In genomic region chr10:101292194-101293006, GRCh38 we compare ENCODE assay signal across 8 cellular contexts.
DNase-seq lines count a peak whose midpoint lies in the region; ATAC-seq and TF ChIP-seq lines count a peak whose summit lies in the region.

No MANE protein-coding gene starts in this region.

- H3K4me1 Mint-ChIP-seq in nephron progenitor cell, result peaks cover 46% of the 10 kb centered on the region

- H3K4me1 ChIP-seq in SJSA1 (replicated peaks) (peaks cover 12% of the 10 kb centered on the region), esophagus squamous epithelium (peaks cover 11 to 26% (median 19%) of the 10 kb centered on the region in 3 donors)

- H3K9me3 ChIP-seq in SJSA1 (replicated peaks) (no peaks in the 10 kb centered on the region), esophagus squamous epithelium (no peaks in the 10 kb centered on the region)

- ATAC-seq in HG03439 (IDR thresholded peaks at IDR 0.05; ENCODE audit: unreplicated experiment), result no peak
- no peak for ATAC-seq in GM19035 (IDR thresholded peaks at IDR 0.05; ENCODE audit: unreplicated experiment)

- H3K36me3 Mint-ChIP-seq in nephron progenitor cell (ENCODE audit: low read depth), result no peaks in the 10 kb centered on the region

- DNase-seq in NCI-H82 (lab: John Stamatoyannopoulos, UW), result peak; percentile 82
- no peak for DNase-seq in NCI-H82 treated with DMSO at 0.1 percent for 48 hours (lab: John Stamatoyannopoulos, UW; ENCODE audit: unreplicated experiment)
- no peak for DNase-seq in SJSA1 (ENCODE audit: low read depth in 1 of 2, low spot score in 2 of 2)
- no peak for DNase-seq in esophagus squamous epithelium (lab: John Stamatoyannopoulos, UW)
- DNase-seq in nephron progenitor cell, result peak; percentile 61
- DNase-seq in DMS153 treated with DMSO at 0.1 percent for 48 hours (lab: John Stamatoyannopoulos, UW; ENCODE audit: unreplicated experiment), result no peak

- peaks cover 86% of the 10 kb centered on the region for H3K27me3 Mint-ChIP-seq in nephron progenitor cell (ENCODE audit: low read depth, poor library complexity)

- intact Hi-C loops in esophagus squamous epithelium (cut with DNase I), result loop anchor here (10.0 kb wide), 1 partner anchor 282 kb away; no protein-coding TSS in a partner anchor

- H3K4me3 Mint-ChIP-seq in nephron progenitor cell, result peak overlapping the region; percentile 91

- H3K36me3 ChIP-seq in SJSA1 (no peaks in the 10 kb centered on the region), esophagus squamous epithelium (no peaks in the 10 kb centered on the region)

- H3K27me3 ChIP-seq in SJSA1 (replicated peaks), result peaks cover 54% of the 10 kb centered on the region
- peaks cover 5 to 100% (median 16%) of the 10 kb centered on the region in 4 donors for H3K27me3 ChIP-seq in esophagus squamous epithelium

- no peak overlapping the region for H3K27ac Mint-ChIP-seq in nephron progenitor cell

- H3K4me3 ChIP-seq in SJSA1 (peak overlapping the region; percentile 28), esophagus squamous epithelium (peak overlapping the region; percentile 22 to 71 (median 48))

- H3K9me3 Mint-ChIP-seq in nephron progenitor cell, result no peaks in the 10 kb centered on the region

- no peak for TF ChIP-seq POLR2A in esophagus squamous epithelium (IDR thresholded peaks at IDR 0.05)

- WGBS in esophagus squamous epithelium, 2 donors, result 2 to 13% methylated on average over 11 to 43 of the region's 65 CpGs

- TF ChIP-seq CTCF in esophagus squamous epithelium (IDR thresholded peaks at IDR 0.05), result no peak
- TF ChIP-seq CTCF in nephron progenitor cell (IDR thresholded peaks at IDR 0.05), result no peak

- no peak overlapping the region for H3K27ac ChIP-seq in SJSA1
- no peak overlapping the region for H3K27ac ChIP-seq in esophagus squamous epithelium

Comparison
In these comparisons a context has a peak if more than half of its experiments do, and no peak if none do; other contexts are left out.
1. DNase-seq: peak in NCI-H82 (single experiment) and nephron progenitor cell (single experiment); none in NCI-H82 treated with DMSO at 0.1 percent for 48 hours (single experiment), SJSA1 (0 of 2), esophagus squamous epithelium (single experiment) and DMS153 treated with DMSO at 0.1 percent for 48 hours (single experiment).